Comparison of ENCODE assay signal across 16 cellular contexts in the genomic region with DNA sequence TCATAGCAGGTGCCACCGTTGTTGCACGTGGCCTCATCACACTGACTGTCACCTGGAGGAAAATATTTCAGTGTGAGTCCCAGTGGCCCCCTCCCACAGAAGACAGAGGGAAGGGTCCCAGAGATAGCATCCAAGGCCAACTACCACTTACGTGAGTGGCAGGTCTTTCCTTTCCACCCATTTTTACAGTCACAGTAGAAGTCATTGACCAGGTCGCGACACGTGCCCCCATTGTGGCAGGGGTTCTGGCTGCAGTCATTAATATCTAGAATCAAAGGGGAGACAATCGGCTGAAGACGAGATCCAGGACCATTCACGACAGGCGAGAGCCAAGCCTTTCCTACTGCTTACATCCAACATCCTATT. TPM values are rescaled to one million over a fixed set of nuclear protein-coding genes. Genes with fewer than 3 reads are reported as not detected.
"Had no signal": no experiment of that assay in that cellular context is flagged by ENCODE, and none has a peak within 500 bp of the region (broad histone marks: within the 10 kb centered on the region; RNA-seq: fewer than 3 reads in every experiment).

No MANE protein-coding gene starts in this region.

- H3K4me1 ChIP-seq: testis had no signal

- H3K4me3 ChIP-seq: heart right ventricle, lung, neural progenitor cell, ovary, skin epidermis, testis had no signal

- ATAC-seq: activated naive CD4-positive, alpha-beta T cell treated with anti-CD3 and anti-CD28 coated beads, Interleukin-2, amount 50 U/mL, for 72 hours; heart right ventricle had no signal

- DNase-seq: activated B cell treated with CpG ODN at 0.5 μM for 24 hours; activated CD4-positive, alpha-beta T cell treated with anti-CD3 and anti-CD28 coated beads for 48 hours; activated CD8-positive, alpha-beta T cell treated with anti-CD3 and anti-CD28 coated beads for 36 hours; activated effector memory CD4-positive, alpha-beta T cell treated with anti-CD3 and anti-CD28 coated beads, Interleukin-2, amount 50 U/mL, for 16 hours; activated T-cell treated with anti-CD3 and anti-CD28 coated beads, Interleukin-2, amount 50 U/mL, for 48 hours; heart right ventricle; retina; SHP77 treated with DMSO at 0.1 percent for 48 hours; stimulated activated CD4-positive, alpha-beta T cell treated with anti-CD3 and anti-CD28 coated beads, Interleukin-4, amount 100 ng/mL, for 24 hours; T-helper 2 cell; testis had no signal

- H2AFZ ChIP-seq: neural progenitor cell had no signal

- H3K36me3 ChIP-seq: ovary had no signal

- H3K27ac ChIP-seq: neural progenitor cell, ovary, testis had no signal

- H3K4me2 ChIP-seq: neural progenitor cell had no signal

- H3K9me3 ChIP-seq: heart right ventricle, ovary, testis had no signal

- H3K9ac ChIP-seq: neural progenitor cell had no signal

- H3K27me3 ChIP-seq: heart right ventricle, neural progenitor cell, ovary, testis had no signal

RNA-seq across cellular contexts. Expression of a gene that starts 28.6 kb away (rescaled TPM):
- total RNA-seq: activated B cell treated with CpG ODN at 0.5 μM for 24 hours had no signal
